In genomic region chr5:34411470-34412346, GRCh38 we compare ENCODE assay signal across 14 cellular contexts.
DNase-seq lines count a peak whose midpoint lies in the region; ATAC-seq, FAIRE-seq and TF ChIP-seq lines count a peak whose summit lies in the region.
"Had no signal": no experiment of that assay in that cellular context is flagged by ENCODE, and none has a peak within 500 bp of the region (broad histone marks: within the 10 kb centered on the region; RNA-seq: fewer than 3 reads in every experiment).

No MANE protein-coding gene starts in this region.

- H3K36me3 Mint-ChIP-seq in WTC11 = peaks cover 26% of the 10 kb centered on the region

- peaks cover 74% of the 10 kb centered on the region for H3K4me1 Mint-ChIP-seq in WTC11

- DNase-seq in COLO668 (lab: John Stamatoyannopoulos, UW; ENCODE audit: unreplicated experiment) = peak; percentile 20
- DNase-seq in HTR-8/SVneo (ENCODE audit: insufficient read length, low spot score) = no peak
- peak; percentile 44 for DNase-seq in WTC11 (ENCODE audit: low spot score)
- peak in 1 of 2 donors; percentile 44 for DNase-seq in left lung
- DNase-seq in hepatic stellate cell (ENCODE audit: low spot score) = no peak
- no peak for DNase-seq in anterior cingulate cortex (lab: John Stamatoyannopoulos, UW)
- DNase-seq: right lobe of liver, upper lobe of right lung had no signal

- peak overlapping the region; percentile 92 for H3K27ac Mint-ChIP-seq in WTC11
- H3K27ac Mint-ChIP-seq: activated T-helper 2 cell treated with anti-CD3 and anti-CD28 coated beads, Interferon-gamma antibody, Interleukin-2, Interleukin-4, amounts not matched to agents 10 μg/mL and 5 μg/mL and 100 μg/mL, durations not matched to agents 14 hours and 24 hours and 36 hours had no signal

- H3K36me3 ChIP-seq in left lung = no peaks in the 10 kb centered on the region
- H3K36me3 ChIP-seq: BLaER1, breast epithelium, right lobe of liver, upper lobe of right lung had no signal

- peak overlapping the region; percentile 29; the same call in 1 of the 2 replicates for H3K4me3 Mint-ChIP-seq in WTC11

- H3K27ac ChIP-seq in left lung = no peak overlapping the region
- H3K27ac ChIP-seq: BLaER1, breast epithelium, right lobe of liver, upper lobe of right lung had no signal

- peaks cover 2% of the 10 kb centered on the region for H3K27me3 Mint-ChIP-seq in WTC11 (ENCODE audit: low read depth)

- no peak overlapping the region for H3K4me3 ChIP-seq in left lung
- H3K4me3 ChIP-seq: BLaER1, breast epithelium, right lobe of liver, upper lobe of right lung had no signal

- CTCF ChIA-PET in WTC11 (lab: Charles Lee) = interaction anchor here (0.7 to 2.2 kb wide), 4 partner anchors 29 to 64 kb away, joined by 3 to 6 read pairs (median 3); no protein-coding TSS in a partner anchor

- ATAC-seq in WTC11 (peak; percentile 75), left lung (peak; percentile 66), HG03565 (IDR thresholded peaks at IDR 0.05; ENCODE audit: unreplicated experiment) (no peak), esophagus mucosa (no peak)
- ATAC-seq: right lobe of liver, upper lobe of right lung had no signal

- H3K9me3 Mint-ChIP-seq in WTC11 = peaks cover 29% of the 10 kb centered on the region
- H3K9me3 Mint-ChIP-seq: activated T-helper 2 cell treated with anti-CD3 and anti-CD28 coated beads, Interferon-gamma antibody, Interleukin-2, Interleukin-4, amounts not matched to agents 10 μg/mL and 5 μg/mL and 100 μg/mL, durations not matched to agents 14 hours and 24 hours and 36 hours had no signal

- no peaks in the 10 kb centered on the region for H3K9me3 ChIP-seq in left lung
- H3K9me3 ChIP-seq: BLaER1, breast epithelium, right lobe of liver, upper lobe of right lung had no signal

- intact Hi-C loops in left lung (cut with DNase I) = no loop called here

- no peaks in the 10 kb centered on the region for H3K27me3 ChIP-seq in left lung
- H3K27me3 ChIP-seq: BLaER1, breast epithelium, right lobe of liver, upper lobe of right lung had no signal

- POLR2A ChIA-PET in WTC11 (lab: Charles Lee) = interaction anchor here (0.6 kb wide), 1 partner anchor 962 kb away, joined by 6 read pairs; no protein-coding TSS in a partner anchor

- TF ChIP-seq CTCF in WTC11 (IDR thresholded peaks at IDR 0.05) (no peak), left lung (IDR thresholded peaks at IDR 0.05) (no peak)

- FAIRE-seq in HTR-8/SVneo (lab: Jason Lieb, UNC) = peak; percentile 36
- FAIRE-seq: keratinocyte had no signal

- H3K4me1 ChIP-seq in left lung = peaks cover 0 to 6% of the 10 kb centered on the region in 2 donors
- H3K4me1 ChIP-seq: BLaER1, breast epithelium, right lobe of liver, upper lobe of right lung had no signal

TF ChIP-seq in WTC11, 78 proteins besides CTCF, POLR2A, EP300 and RAD21 (continues in another document):
- TF ChIP-seq RORB (CRISPR knock-in tag; IDR thresholded peaks at IDR 0.05) = no peak
- TF ChIP-seq SP1 (CRISPR knock-in tag; conservative IDR thresholded peaks at IDR 0.05) = peak; percentile 38; the same call in 1 of the 2 replicates
- TF ChIP-seq EMX1 (CRISPR knock-in tag; IDR thresholded peaks at IDR 0.05) = no peak
- no peak for TF ChIP-seq ZNF317 (CRISPR knock-in tag; IDR thresholded peaks at IDR 0.05; ENCODE audit: borderline replicate concordance, low read depth)
- TF ChIP-seq KAT7 (CRISPR knock-in tag; IDR thresholded peaks at IDR 0.05; ENCODE audit: borderline replicate concordance) = no peak
- TF ChIP-seq FOXK1 (CRISPR knock-in tag; IDR thresholded peaks at IDR 0.05) = 0 out of 2 replicates have a peak, but pooled peaks have one; percentile 8
- no peak for TF ChIP-seq ZNF671 (CRISPR knock-in tag; IDR thresholded peaks at IDR 0.05)
- TF ChIP-seq NR3C1 (CRISPR knock-in tag; conservative IDR thresholded peaks at IDR 0.05; ENCODE audit: low read depth) = no peak
- TF ChIP-seq USF2 (CRISPR knock-in tag; IDR thresholded peaks at IDR 0.05) = 0 out of 2 replicates have a peak, but pooled peaks have one; percentile 7
- TF ChIP-seq CREM (CRISPR knock-in tag; IDR thresholded peaks at IDR 0.05) = peak; percentile 40; the same call in 1 of the 2 replicates
- no peak for TF ChIP-seq ZNF121 (CRISPR knock-in tag; IDR thresholded peaks at IDR 0.05)
- peak; percentile 54 for TF ChIP-seq ZNF423 (CRISPR knock-in tag; IDR thresholded peaks at IDR 0.05)
- TF ChIP-seq FOXP4 (CRISPR knock-in tag; IDR thresholded peaks at IDR 0.05) = peak; percentile 73; the same call in 1 of the 2 replicates
- TF ChIP-seq NR1H2 (CRISPR knock-in tag; IDR thresholded peaks at IDR 0.05) = no peak
- no peak for TF ChIP-seq ZNF138 (CRISPR knock-in tag; conservative IDR thresholded peaks at IDR 0.05)
- TF ChIP-seq SOX15 (CRISPR knock-in tag; IDR thresholded peaks at IDR 0.05) = no peak
- no peak for TF ChIP-seq NR2C2 (CRISPR knock-in tag; IDR thresholded peaks at IDR 0.05)
- peak; percentile 68 for TF ChIP-seq MAX (CRISPR knock-in tag; IDR thresholded peaks at IDR 0.05)
- TF ChIP-seq MLX (CRISPR knock-in tag; IDR thresholded peaks at IDR 0.05) = no peak
- 0 out of 2 replicates have a peak, but pooled peaks have one; percentile 53 for TF ChIP-seq ZMAT4 (CRISPR knock-in tag; IDR thresholded peaks at IDR 0.05)
- no peak for TF ChIP-seq ZNF263 (CRISPR knock-in tag; IDR thresholded peaks at IDR 0.05; ENCODE audit: low read depth)
- peak; percentile 92 for TF ChIP-seq NFE2L1 (CRISPR knock-in tag; IDR thresholded peaks at IDR 0.05)
- TF ChIP-seq ZBTB21 (CRISPR knock-in tag; IDR thresholded peaks at IDR 0.05; ENCODE audit: borderline replicate concordance) = peak; percentile 64; the same call in 1 of the 2 replicates
- TF ChIP-seq SMAD4 (CRISPR knock-in tag; IDR thresholded peaks at IDR 0.05) = no peak
- no peak for TF ChIP-seq ZNF219 (CRISPR knock-in tag; IDR thresholded peaks at IDR 0.05; ENCODE audit: borderline replicate concordance)
- TF ChIP-seq ERG (CRISPR knock-in tag; IDR thresholded peaks at IDR 0.05) = no peak
- TF ChIP-seq CBFB (CRISPR knock-in tag; IDR thresholded peaks at IDR 0.05; ENCODE audit: low read depth) = no peak
- no peak for TF ChIP-seq HMGA2 (CRISPR knock-in tag; IDR thresholded peaks at IDR 0.05)
- TF ChIP-seq ZNF396 (CRISPR knock-in tag; IDR thresholded peaks at IDR 0.05; ENCODE audit: borderline replicate concordance) = peak; percentile 83; the same call in 1 of the 2 replicates
- 0 out of 2 replicates have a peak, but pooled peaks have one; percentile 38 for TF ChIP-seq TEAD4 (CRISPR knock-in tag; IDR thresholded peaks at IDR 0.05)
- TF ChIP-seq NFYB (CRISPR knock-in tag; conservative IDR thresholded peaks at IDR 0.05; ENCODE audit: low read depth) = no peak
- TF ChIP-seq FOXJ3 (CRISPR knock-in tag; IDR thresholded peaks at IDR 0.05; ENCODE audit: borderline replicate concordance) = 0 out of 2 replicates have a peak, but pooled peaks have one; percentile 65
- no peak for TF ChIP-seq ELF4 (CRISPR knock-in tag; IDR thresholded peaks at IDR 0.05; ENCODE audit: low read depth)

Comparison
In these comparisons a context has a peak if more than half of its experiments do, and no peak if none do; other contexts are left out.
1. DNase-seq: peak in COLO668 (single experiment) and WTC11 (single experiment); none in HTR-8/SVneo (single experiment), hepatic stellate cell (single experiment) and anterior cingulate cortex (0 of 58).
2. ATAC-seq: peak in WTC11 (single experiment) and left lung (single experiment); none in HG03565 (single experiment) and esophagus mucosa (single experiment).